Comparison of ENCODE assay signal across 17 cellular contexts in the genomic region with DNA sequence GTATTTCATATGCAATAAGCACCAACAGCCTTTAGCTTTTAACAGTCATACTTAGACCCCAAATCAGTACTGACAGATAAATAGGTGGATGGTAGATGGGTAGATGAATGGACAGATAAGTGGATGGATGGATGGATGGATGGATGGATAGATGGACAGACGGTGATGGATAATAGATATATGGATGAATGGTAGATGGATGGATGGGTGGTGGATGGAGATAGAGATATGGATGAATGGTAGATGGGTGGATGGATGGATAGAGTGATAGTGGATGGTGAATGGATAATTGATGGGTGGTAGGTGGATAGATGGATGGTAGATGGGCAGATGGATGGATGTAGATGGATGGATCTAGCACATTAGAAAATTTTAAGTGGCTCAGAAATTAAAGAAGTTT.
DNase-seq lines count a peak whose midpoint lies in the region; ATAC-seq, FAIRE-seq and TF ChIP-seq lines count a peak whose summit lies in the region.
"Had no signal": no experiment of that assay in that cellular context is flagged by ENCODE, and none has a peak within 500 bp of the region (broad histone marks: within the 10 kb centered on the region; RNA-seq: fewer than 3 reads in every experiment).

No MANE protein-coding gene starts in this region.

- H3K9me2 ChIP-seq in GM23248 (ENCODE audit: insufficient read depth), result peaks cover 6% of the 10 kb centered on the region; the same call in 1 of the 2 replicates
- H3K9me2 ChIP-seq: SK-N-SH had no signal

- no peaks in the 10 kb centered on the region for H3K27me3 ChIP-seq in ACC112 (ENCODE audit: insufficient read depth, low read length)
- no peaks in the 10 kb centered on the region for H3K27me3 ChIP-seq in GM23248 (replicated peaks; ENCODE audit: insufficient read depth)
- H3K27me3 ChIP-seq in astrocyte (ENCODE audit: insufficient read depth, low read length), result no peaks in the 10 kb centered on the region
- H3K27me3 ChIP-seq in osteoblast (ENCODE audit: insufficient read depth, low read length), result no peaks in the 10 kb centered on the region

- H3K27ac Mint-ChIP-seq in astrocyte (ENCODE audit: unreplicated experiment), result no peak overlapping the region

- in situ Hi-C loops in GM23248 (cut with MboI), result no loop called here

- H3K9me3 ChIP-seq in GM23248 (ENCODE audit: low read depth) (no peaks in the 10 kb centered on the region), astrocyte (ENCODE audit: insufficient read depth, low read depth, low read length) (no peaks in the 10 kb centered on the region), osteoblast (ENCODE audit: low read depth, low read length) (no peaks in the 10 kb centered on the region)
- H3K9me3 ChIP-seq: A549, SK-N-SH had no signal

- no peaks in the 10 kb centered on the region for H3K27me3 Mint-ChIP-seq in astrocyte (ENCODE audit: low read depth, unreplicated experiment)

- H3F3A ChIP-seq in GM23248 (ENCODE audit: insufficient read depth), result peaks cover 19% of the 10 kb centered on the region

- H3K36me3 Mint-ChIP-seq in astrocyte (ENCODE audit: low read depth, unreplicated experiment), result peaks cover 3% of the 10 kb centered on the region

- H2AFZ ChIP-seq in ACC112 (ENCODE audit: low read length, unreplicated experiment), result no peak overlapping the region
- no peak overlapping the region for H2AFZ ChIP-seq in GM23248
- H2AFZ ChIP-seq in astrocyte (ENCODE audit: low read depth, low read length), result no peak overlapping the region
- no peak overlapping the region for H2AFZ ChIP-seq in osteoblast (ENCODE audit: low read length)

- 94 to 100% methylated on average over 1 of the region's 1 CpG for WGBS in GM23248 (ENCODE audit: low coverage in 1 of 2, low lambda C conversion rate in 2 of 2, missing lambda C conversion rate in 2 of 2), 2 experiments

- DNase-seq in GM23248 (no peak), astrocyte (ENCODE audit: low read depth) (no peak), osteoblast (ENCODE audit: insufficient read length, low spot score, missing footprints) (no peak), GM10266 (ENCODE audit: extremely low spot score) (no peak)
- DNase-seq: Calu3; DMS53; NCI-H2029; NCI-H2171; NCI-H446; NK-92 treated with Interleukin-12 subunit alpha and Interleukin-12 subunit beta, amount 100 ng/mL, for 24 hours; SHP77; SK-N-SH had no signal

- H4K20me1 ChIP-seq in GM23248 (ENCODE audit: insufficient read depth), result no peaks in the 10 kb centered on the region
- H4K20me1 ChIP-seq in astrocyte (ENCODE audit: insufficient read depth, low read length), result no peaks in the 10 kb centered on the region
- no peaks in the 10 kb centered on the region for H4K20me1 ChIP-seq in osteoblast (ENCODE audit: insufficient read depth, low read length)

- H3K27ac ChIP-seq in ACC112 (ENCODE audit: low read depth, low read length), result peak overlapping the region; percentile 78
- peak overlapping the region; percentile 65 for H3K27ac ChIP-seq in GM23248
- peak overlapping the region; percentile 35 for H3K27ac ChIP-seq in astrocyte (ENCODE audit: low read depth, low read length)
- H3K27ac ChIP-seq in osteoblast (ENCODE audit: low read depth, low read length), result peak overlapping the region; percentile 39
- H3K27ac ChIP-seq: A549 had no signal

- ATAC-seq in GM19395 (IDR thresholded peaks at IDR 0.05; ENCODE audit: unreplicated experiment) (no peak), GM18867 (IDR thresholded peaks at IDR 0.05; ENCODE audit: unreplicated experiment) (no peak)

- H3K9ac ChIP-seq in GM23248 (no peak overlapping the region), astrocyte (ENCODE audit: low read length) (no peak overlapping the region)
- H3K9ac ChIP-seq: SK-N-SH had no signal

- peaks cover 36% of the 10 kb centered on the region for H3K4me1 Mint-ChIP-seq in astrocyte (ENCODE audit: low read depth, unreplicated experiment)

- H3K4me1 ChIP-seq in ACC112 (ENCODE audit: control insufficient read depth, insufficient read depth, low read length, unreplicated experiment) (peaks cover 50% of the 10 kb centered on the region), GM23248 (ENCODE audit: insufficient read depth) (peaks cover 25% of the 10 kb centered on the region), astrocyte (ENCODE audit: insufficient read depth, low read length) (peaks cover 34% of the 10 kb centered on the region), osteoblast (ENCODE audit: insufficient read depth, low read length) (peaks cover 34% of the 10 kb centered on the region)
- H3K4me1 ChIP-seq: A549 had no signal

- H3K4me2 ChIP-seq in GM23248 (ENCODE audit: unreplicated experiment) (peak overlapping the region; percentile 53), astrocyte (ENCODE audit: low read length) (peak overlapping the region; percentile 43), osteoblast (ENCODE audit: insufficient read depth, low read length) (peak overlapping the region; percentile 14)

- H3K36me3 ChIP-seq in ACC112 (ENCODE audit: insufficient read depth, low read length) (0 out of 2 replicates have a peak, but pooled peaks cover 3% of the 10 kb centered on the region), GM23248 (ENCODE audit: low read depth) (no peaks in the 10 kb centered on the region), astrocyte (ENCODE audit: insufficient read depth, low read length) (no peaks in the 10 kb centered on the region), osteoblast (ENCODE audit: insufficient read depth, low read length) (no peaks in the 10 kb centered on the region)

- no peak overlapping the region for H3K4me3 Mint-ChIP-seq in astrocyte (ENCODE audit: unreplicated experiment)
- H3K4me3 Mint-ChIP-seq: CD14-positive monocyte had no signal

- H3K79me2 ChIP-seq in ACC112 (ENCODE audit: control insufficient read depth, insufficient read depth, low read length, unreplicated experiment) (no peaks in the 10 kb centered on the region), GM23248 (ENCODE audit: insufficient read depth) (no peaks in the 10 kb centered on the region), astrocyte (ENCODE audit: insufficient read depth, low read length) (no peaks in the 10 kb centered on the region), osteoblast (ENCODE audit: insufficient read depth, low read length) (no peaks in the 10 kb centered on the region)

- no peak for TF ChIP-seq CTCF in astrocyte (IDR thresholded peaks at IDR 0.05; ENCODE audit: insufficient read depth, low read depth, low read length)
- no peak for TF ChIP-seq CTCF in osteoblast (IDR thresholded peaks at IDR 0.05; ENCODE audit: extremely low read depth, low read depth, low read length)
- TF ChIP-seq CTCF in GM10266 (IDR thresholded peaks at IDR 0.05; ENCODE audit: control insufficient read depth, insufficient read depth, low read depth, missing control alignments), result no peak

- no peak for FAIRE-seq in astrocyte (lab: Jason Lieb, UNC)
- FAIRE-seq: A549 had no signal

- no peaks in the 10 kb centered on the region for H3K9me3 Mint-ChIP-seq in astrocyte (ENCODE audit: unreplicated experiment)

- H3K4me3 ChIP-seq in ACC112 (ENCODE audit: low read depth, low read length) (peak overlapping the region; percentile 10; the same call in 1 of the 2 replicates), GM23248 (no peak overlapping the region), astrocyte (ENCODE audit: insufficient read depth, low read depth, low read length) (no peak overlapping the region), osteoblast (ENCODE audit: insufficient read depth, low read length) (no peak overlapping the region)
- H3K4me3 ChIP-seq: A549 had no signal
